ENCODE assay signal across 27 cellular contexts in the genomic region with DNA sequence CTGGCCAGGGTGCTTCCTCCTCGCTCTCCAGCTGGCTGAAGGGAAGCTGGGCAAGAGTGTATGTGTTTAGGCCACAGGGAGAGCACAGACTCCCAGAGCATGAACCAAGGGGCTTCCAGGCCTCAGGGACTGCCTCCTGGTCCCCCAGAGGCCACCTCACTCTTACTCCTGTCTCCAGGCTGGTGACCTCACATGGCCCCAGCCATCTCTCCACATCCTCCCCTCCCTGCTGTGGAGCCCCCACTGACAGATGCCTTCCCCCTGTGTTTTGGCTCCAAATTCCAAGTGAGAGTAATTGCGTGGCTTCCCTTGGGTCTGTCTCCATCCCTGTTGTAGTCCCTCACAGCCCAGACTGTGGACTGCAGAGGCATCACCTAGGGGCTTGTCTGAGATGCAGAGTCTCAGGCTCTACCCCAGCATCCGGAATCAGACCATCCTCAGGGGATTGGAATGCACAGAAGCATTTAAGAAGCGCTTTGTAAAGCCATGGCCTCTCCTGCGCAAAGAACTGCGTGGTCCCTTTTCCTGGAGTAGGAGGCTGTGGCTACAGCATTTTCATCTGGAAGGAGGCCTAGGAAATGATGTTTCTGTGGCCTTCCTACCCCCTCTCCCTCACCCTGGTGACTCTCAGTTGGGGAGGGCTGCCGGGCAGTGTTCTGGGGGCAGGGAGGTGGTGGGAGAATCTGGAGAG.
DNase-seq lines count a peak whose midpoint lies in the region; ATAC-seq, FAIRE-seq and TF ChIP-seq lines count a peak whose summit lies in the region.
"Had no signal": no experiment of that assay in that cellular context is flagged by ENCODE, and none has a peak within 500 bp of the region (broad histone marks: within the 10 kb centered on the region; RNA-seq: fewer than 3 reads in every experiment).

No MANE protein-coding gene starts in this region.

- no peak overlapping the region for H4K91ac ChIP-seq in H1 (replicated peaks; ENCODE audit: insufficient read length, low read length)

- peaks cover 28% of the 10 kb centered on the region for H3K4me1 Mint-ChIP-seq in nephron progenitor cell

- H3K27me3 Mint-ChIP-seq in nephron progenitor cell (ENCODE audit: low read depth, poor library complexity), result peaks cover 2% of the 10 kb centered on the region
- H3K27me3 Mint-ChIP-seq: natural killer cell treated with Interleukin-12 subunit alpha and Interleukin-12 subunit beta and Interleukin-15 and Interleukin-18, amount 100 ng/mL, for 72 hours had no signal

- H3K9me3 ChIP-seq in cardiac muscle cell (ENCODE audit: low read depth), result no peaks in the 10 kb centered on the region
- no peaks in the 10 kb centered on the region for H3K9me3 ChIP-seq in left ventricle myocardium inferior (replicated peaks)
- H3K9me3 ChIP-seq in H1 (ENCODE audit: insufficient read depth in 2 of 2, low read depth in 1 of 2, low read length in 1 of 2), result no peaks in the 10 kb centered on the region; a peak in 1 of 4 replicates
- no peaks in the 10 kb centered on the region for H3K9me3 ChIP-seq in spleen

- peak overlapping the region; percentile 85; the same call in 1 of the 2 replicates for H2BK5ac ChIP-seq in H1 (ENCODE audit: low read depth, low read length)

- H3K9me3 Mint-ChIP-seq in nephron progenitor cell, result no peaks in the 10 kb centered on the region
- H3K9me3 Mint-ChIP-seq: natural killer cell treated with Interleukin-12 subunit alpha and Interleukin-12 subunit beta and Interleukin-15 and Interleukin-18, amount 100 ng/mL, for 72 hours; T-helper 2 cell treated with Interferon-gamma antibody and Interleukin-4, amounts not matched to agents 5 μg/mL and 100 μg/mL, for 36 hours had no signal

- no peak overlapping the region for H3K9ac ChIP-seq in H1 (replicated peaks in 1 of 4; ENCODE audit: extremely low read depth in 1 of 4, low read depth in 3 of 4, low read length in 3 of 4)

- CTCF ChIA-PET in H1 (lab: Charles Lee; ENCODE audit: partially characterized antibody), result no interaction called here

- no peak for TF ChIP-seq EP300 in H1 (IDR thresholded peaks at IDR 0.05; ENCODE audit: borderline replicate concordance in 1 of 2, low read depth in 2 of 2, low read length in 2 of 2)

- H3K27ac Mint-ChIP-seq in nephron progenitor cell, result peak overlapping the region; percentile 64
- H3K27ac Mint-ChIP-seq: natural killer cell treated with Interleukin-12 subunit alpha and Interleukin-12 subunit beta and Interleukin-15 and Interleukin-18, amount 100 ng/mL, for 72 hours; T-helper 2 cell treated with Interferon-gamma antibody and Interleukin-4, amounts not matched to agents 5 μg/mL and 100 μg/mL, for 36 hours had no signal

- H3K4me3 Mint-ChIP-seq in nephron progenitor cell, result peak overlapping the region; percentile 18
- H3K4me3 Mint-ChIP-seq: natural killer cell treated with Interleukin-12 subunit alpha and Interleukin-12 subunit beta and Interleukin-15 and Interleukin-18, amount 100 ng/mL, for 72 hours; T-helper 2 cell treated with Interferon-gamma antibody and Interleukin-4, amounts not matched to agents 5 μg/mL and 100 μg/mL, for 36 hours had no signal

- no peak overlapping the region for H2BK20ac ChIP-seq in H1 (ENCODE audit: low read length)

- H3K14ac ChIP-seq in H1 (ENCODE audit: insufficient read length), result no peak overlapping the region

- no peak for FAIRE-seq in H1 (lab: Jason Lieb, UNC)
- FAIRE-seq: endometrium, GM12892 had no signal

- H4K8ac ChIP-seq in H1 (ENCODE audit: extremely low read depth, insufficient read depth, low read length), result no peak overlapping the region

- WGBS in H1 (ENCODE audit: extremely low coverage in 1 of 2, insufficient coverage in 1 of 2, insufficient read length in 1 of 2, insufficient replicate concordance in 2 of 2, low coverage in 1 of 2, low lambda C conversion rate in 2 of 2, missing lambda C conversion rate in 1 of 2), 2 experiments, result 88% methylated on average over 7 of the region's 7 CpGs; no CpG with 5 or more reads in 1 of the 2 experiments
- WGBS in spleen, 5 donors, result 90 to 95% (median 94%) methylated on average over 6 to 7 of the region's 7 CpGs

- no peak for TF ChIP-seq RAD21 in H1 (IDR thresholded peaks at IDR 0.05 in 1 of 2, conservative IDR thresholded peaks at IDR 0.05 in 1 of 2; ENCODE audit: low read depth in 2 of 2, low read length in 2 of 2)

- no peak overlapping the region for H3K56ac ChIP-seq in H1 (replicated peaks; ENCODE audit: insufficient read length, low read depth, low read length)

- no peak overlapping the region for H4K5ac ChIP-seq in H1 (ENCODE audit: insufficient read length, low read depth, low read length)

- H3K23ac ChIP-seq in H1 (ENCODE audit: insufficient read length), result no peak overlapping the region

- no peaks in the 10 kb centered on the region for H3K23me2 ChIP-seq in H1 (ENCODE audit: low read depth, low read length)

- peak overlapping the region in 1 of 2 experiments; percentile 3; a peak in 2 of 4 replicates for H3K4me2 ChIP-seq in H1 (ENCODE audit: insufficient read depth in 1 of 2, low read depth in 2 of 2, low read length in 2 of 2)

- H3K27me3 ChIP-seq in cardiac muscle cell, result no peaks in the 10 kb centered on the region
- H3K27me3 ChIP-seq in left ventricle myocardium inferior (ENCODE audit: low read depth), result no peaks in the 10 kb centered on the region
- no peaks in the 10 kb centered on the region for H3K27me3 ChIP-seq in H1 (replicated peaks in 1 of 4; ENCODE audit: control insufficient read depth in 3 of 4, extremely low read depth in 1 of 4, insufficient read depth in 3 of 4, low read length in 3 of 4)
- no peaks in the 10 kb centered on the region for H3K27me3 ChIP-seq in spleen (replicated peaks in 1 of 7)
- H3K27me3 ChIP-seq: BE2C, brain microvascular endothelial cell had no signal

- H2BK12ac ChIP-seq in H1 (ENCODE audit: low read depth, low read length), result peak overlapping the region; percentile 10; the same call in 1 of the 2 replicates

- DNase-seq in cardiac muscle cell (ENCODE audit: low read depth in 1 of 2, low spot score in 1 of 2) (no peak), left ventricle myocardium inferior (no peak), H1 (ENCODE audit: low read depth in 1 of 2, low spot score in 2 of 2) (no peak), nephron progenitor cell (no peak), mucosa of gallbladder (ENCODE audit: low spot score) (no peak), Right ventricle myocardium superior (no peak), spleen (no peak)
- DNase-seq: activated CD8-positive, alpha-beta memory T cell treated with anti-CD3 and anti-CD28 coated beads, Interleukin-2, amount 50 U/mL, for 48 hours; activated effector memory CD4-positive, alpha-beta T cell treated with anti-CD3 and anti-CD28 coated beads, Interleukin-2, amount 50 U/mL, for 16 hours; BE2C; brain microvascular endothelial cell; DMS79 treated with DMSO at 0.1 percent for 48 hours; left cardiac atrium; midbrain; NCI-H1105 treated with DMSO at 0.1 percent for 48 hours; NCI-H2029 treated with DMSO at 0.1 percent for 48 hours; NCI-H446; stimulated activated CD4-positive, alpha-beta T cell treated with anti-CD3 and anti-CD28 coated beads, Interleukin-2, amount 100 ng/mL, for 48 hours; stimulated activated naive CD4-positive, alpha-beta T cell treated with Interleukin-2 at 50 U/mL for 16 hours; WERI-Rb-1 had no signal

- H3K18ac ChIP-seq in H1 (ENCODE audit: extremely low read depth, low read length), result 0 out of 2 replicates have a peak overlapping the region, but pooled peaks have one; percentile 76

- H2BK120ac ChIP-seq in H1 (replicated peaks; ENCODE audit: low read depth, low read length), result no peak overlapping the region

- H3K27ac ChIP-seq in cardiac muscle cell, result peak overlapping the region; percentile 10
- no peak overlapping the region for H3K27ac ChIP-seq in left ventricle myocardium inferior (replicated peaks)
- H3K27ac ChIP-seq in H1 (ENCODE audit: low read depth, low read length), result peak overlapping the region; percentile 49; the same call in 1 of the 2 replicates
- H3K27ac ChIP-seq in spleen, result no peak overlapping the region
- H3K27ac ChIP-seq: brain microvascular endothelial cell, coronary artery, skin epidermis, WERI-Rb-1 had no signal

- H3K36me3 ChIP-seq in cardiac muscle cell, result no peaks in the 10 kb centered on the region
- H3K36me3 ChIP-seq in left ventricle myocardium inferior, result peaks cover 5% of the 10 kb centered on the region
- no peaks in the 10 kb centered on the region; a peak in 2 of 8 replicates for H3K36me3 ChIP-seq in H1 (ENCODE audit: control insufficient read depth in 2 of 4, insufficient read depth in 4 of 4, low read length in 3 of 4)
- H3K36me3 ChIP-seq in spleen, result peaks cover 0 to 44% (median 0%) of the 10 kb centered on the region in 6 donors
- H3K36me3 ChIP-seq: brain microvascular endothelial cell had no signal

- peaks cover 0 to 14% of the 10 kb centered on the region in 2 experiments; a peak in 2 of 4 replicates for H3K79me2 ChIP-seq in H1 (ENCODE audit: control insufficient read depth in 1 of 2, insufficient read depth in 2 of 2, low read length in 2 of 2)

- 0 out of 2 replicates have a peak overlapping the region, but pooled peaks have one; percentile 3 for H2BK15ac ChIP-seq in H1 (ENCODE audit: low read length)

- peak overlapping the region; percentile 27; the same call in 1 of the 2 replicates for H2AK5ac ChIP-seq in H1 (ENCODE audit: low read depth, low read length)

- no peak for TF ChIP-seq POLR2A in H1 (IDR thresholded peaks at IDR 0.05; ENCODE audit: control extremely low read depth in 1 of 2, low read depth in 2 of 2, low read length in 2 of 2)
- no peak for TF ChIP-seq POLR2A in spleen (IDR thresholded peaks at IDR 0.05)

- POLR2A ChIA-PET in H1 (lab: Charles Lee; ENCODE audit: partially characterized antibody), result no interaction called here

- no peak overlapping the region for H2AFZ ChIP-seq in H1 (ENCODE audit: low read length)

- H3K4me3 ChIP-seq in cardiac muscle cell (no peak overlapping the region), left ventricle myocardium inferior (no peak overlapping the region), H1 (ENCODE audit: extremely low read depth in 1 of 4, insufficient read depth in 2 of 4, low read depth in 3 of 4, low read length in 4 of 4) (no peak overlapping the region), spleen (no peak overlapping the region)
- H3K4me3 ChIP-seq: coronary artery, skin epidermis had no signal

- peaks cover 52% of the 10 kb centered on the region for H3K36me3 Mint-ChIP-seq in nephron progenitor cell (ENCODE audit: low read depth)
- H3K36me3 Mint-ChIP-seq: natural killer cell treated with Interleukin-12 subunit alpha and Interleukin-12 subunit beta and Interleukin-15 and Interleukin-18, amount 100 ng/mL, for 72 hours had no signal

- ATAC-seq in GM19035 (IDR thresholded peaks at IDR 0.05; ENCODE audit: unreplicated experiment), result no peak
- no peak for ATAC-seq in Right ventricle myocardium superior (ENCODE audit: poor library complexity)

- H3K4me1 ChIP-seq in cardiac muscle cell (ENCODE audit: low read depth) (no peaks in the 10 kb centered on the region), left ventricle myocardium inferior (peaks cover 5% of the 10 kb centered on the region), H1 (replicated peaks in 1 of 4; ENCODE audit: control insufficient read depth in 3 of 4, insufficient read depth in 4 of 4, low read length in 3 of 4) (peaks cover 7 to 27% (median 19%) of the 10 kb centered on the region in 4 experiments), spleen (no peaks in the 10 kb centered on the region)

- TF ChIP-seq CTCF in cardiac muscle cell (IDR thresholded peaks at IDR 0.05; ENCODE audit: low read depth, low read length) (no peak), left ventricle myocardium inferior (IDR thresholded peaks at IDR 0.05; ENCODE audit: borderline replicate concordance) (no peak), H1 (IDR thresholded peaks at IDR 0.05; ENCODE audit: control extremely low read depth in 1 of 3, insufficient read depth in 1 of 3, low read depth in 1 of 3, low read length in 3 of 3) (no peak), nephron progenitor cell (IDR thresholded peaks at IDR 0.05) (no peak), spleen (IDR thresholded peaks at IDR 0.05 in 8 of 11, conservative IDR thresholded peaks at IDR 0.05 in 3 of 11) (no peak)

- intact Hi-C loops in left ventricle myocardium inferior (cut with micrococcal nuclease), result no loop called here
- intact Hi-C loops in Right ventricle myocardium superior (cut with DNase I), result no loop called here
- intact Hi-C loops in spleen (cut with DNase I; ENCODE audit: low total_unique reads), result no loop called here

- H4K20me1 ChIP-seq in H1 (replicated peaks in 1 of 2; ENCODE audit: control insufficient read depth in 1 of 2, insufficient read depth in 2 of 2, low read length in 2 of 2), result peaks cover 4 to 10% of the 10 kb centered on the region in 2 experiments

- H3K79me1 ChIP-seq in H1 (ENCODE audit: low read depth, low read length), result peaks cover 5% of the 10 kb centered on the region

- no peak overlapping the region for H3K4ac ChIP-seq in H1 (replicated peaks; ENCODE audit: insufficient read length, low read depth, low read length)

Comparison
In these comparisons a context has a peak if more than half of its experiments do, and no peak if none do; other contexts are left out.
1. H3K27ac ChIP-seq: peak in cardiac muscle cell (single experiment) and H1 (single experiment); none in left ventricle myocardium inferior (single experiment) and spleen (0 of 8).